1 cellular context compared by ENCODE assay signal in genomic region chr15:42595641-42596240, GRCh38.
TF ChIP-seq lines count a peak whose summit lies in the region.

No MANE protein-coding gene starts in this region.

TF ChIP-seq in K562, 482 proteins besides CTCF, POLR2A, EP300 and RAD21 (continued from another document):
- TF ChIP-seq PREB (CRISPR knock-in tag; IDR thresholded peaks at IDR 0.05) (no peak), MAFG (tag; conservative IDR thresholded peaks at IDR 0.05) (peak; percentile 83), SMARCA4 (IDR thresholded peaks at IDR 0.05) (peak; percentile 42; the same call in 1 of the 2 replicates), U2AF2 (optimal IDR thresholded peaks at IDR 0.05; ENCODE audit: low read depth, low read length) (no peak), LEF1 (IDR thresholded peaks at IDR 0.05) (no peak), CCNT2 (IDR thresholded peaks at IDR 0.05; ENCODE audit: borderline replicate concordance, extremely low read depth, insufficient read length, low read depth, low read length) (no peak)
